12 cellular contexts compared by ENCODE assay signal in genomic region chr2:54429811-54430600, GRCh38. TPM values are rescaled to one million over a fixed set of nuclear protein-coding genes. Genes with fewer than 3 reads are reported as not detected.
DNase-seq lines count a peak whose midpoint lies in the region; ATAC-seq and TF ChIP-seq lines count a peak whose summit lies in the region.
"Had no signal": no experiment of that assay in that cellular context is flagged by ENCODE, and none has a peak within 500 bp of the region (broad histone marks: within the 10 kb centered on the region; RNA-seq: fewer than 3 reads in every experiment).

No MANE protein-coding gene starts in this region.

- CTCF ChIA-PET in HCT116 (lab: Charles Lee), result no interaction called here
- CTCF ChIA-PET in activated CD4-positive, alpha-beta memory T cell treated with anti-CD3 and anti-CD28 coated beads for 36 hours (lab: Charles Lee), result no interaction called here

- no peak for TF ChIP-seq POLR2A in HCT116 (IDR thresholded peaks at IDR 0.05; ENCODE audit: borderline replicate concordance, extremely low read depth, insufficient read depth, insufficient read length)

- no peak for TF ChIP-seq CTCF in HCT116 (IDR thresholded peaks at IDR 0.05 in 2 of 3, conservative IDR thresholded peaks at IDR 0.05 in 1 of 3; ENCODE audit: borderline replicate concordance in 1 of 3, insufficient read depth in 1 of 3, low read depth in 2 of 3, low read length in 2 of 3)
- no peak for TF ChIP-seq CTCF in hepatocyte (IDR thresholded peaks at IDR 0.05; ENCODE audit: poor library complexity)

- H3K9ac ChIP-seq in HCT116 (ENCODE audit: low read length), result no peak overlapping the region
- H3K9ac ChIP-seq: GM23248 had no signal

- H3K4me3 ChIP-seq in HCT116 (replicated peaks in 1 of 2; ENCODE audit: low read depth in 1 of 2, low read length in 2 of 2) (no peak overlapping the region), hepatocyte (no peak overlapping the region), skin epidermis (no peak overlapping the region)

- H3K4me3 Mint-ChIP-seq in activated CD4-positive, alpha-beta memory T cell treated with anti-CD3 and anti-CD28 coated beads for 36 hours, result no peak overlapping the region

- no peaks in the 10 kb centered on the region for H3K36me3 ChIP-seq in HCT116 (ENCODE audit: control insufficient read depth in 1 of 2, insufficient read depth in 2 of 2, low read length in 2 of 2)
- no peaks in the 10 kb centered on the region for H3K36me3 ChIP-seq in hepatocyte (replicated peaks; ENCODE audit: insufficient read depth, low read depth)
- H3K36me3 ChIP-seq: neutrophil had no signal

- H3K4me1 ChIP-seq in HCT116 (ENCODE audit: control insufficient read depth in 1 of 2, insufficient read depth in 2 of 2, low read length in 2 of 2) (no peaks in the 10 kb centered on the region), hepatocyte (ENCODE audit: insufficient read depth) (no peaks in the 10 kb centered on the region)

- H3K9me2 ChIP-seq in HCT116 (ENCODE audit: insufficient read depth) (no peaks in the 10 kb centered on the region), hepatocyte (replicated peaks; ENCODE audit: insufficient read depth) (no peaks in the 10 kb centered on the region)

- H3K27ac ChIP-seq in HCT116 (ENCODE audit: low read depth, low read length), result no peak overlapping the region
- peak overlapping the region; percentile 34 for H3K27ac ChIP-seq in hepatocyte
- H3K27ac ChIP-seq in skin epidermis, result peak overlapping the region in 17 of 21 experiments; percentile 7 to 80 (median 56)
- H3K27ac ChIP-seq: neutrophil had no signal

- H3K36me3 Mint-ChIP-seq in activated CD4-positive, alpha-beta memory T cell treated with anti-CD3 and anti-CD28 coated beads for 36 hours, result no peaks in the 10 kb centered on the region

- H3K4me1 Mint-ChIP-seq in activated CD4-positive, alpha-beta memory T cell treated with anti-CD3 and anti-CD28 coated beads for 36 hours (ENCODE audit: low read depth), result peaks cover 6% of the 10 kb centered on the region

- no peak overlapping the region for H2AFZ ChIP-seq in HCT116 (ENCODE audit: low read depth, low read length, poor library complexity, severe bottlenecking)
- H2AFZ ChIP-seq in hepatocyte, result no peak overlapping the region
- H2AFZ ChIP-seq: GM23248 had no signal

- H3K9me3 Mint-ChIP-seq in activated CD4-positive, alpha-beta memory T cell treated with anti-CD3 and anti-CD28 coated beads for 36 hours, result no peaks in the 10 kb centered on the region

- RAD21 ChIA-PET in HCT116 (lab: Charles Lee; ENCODE audit: low non-redundant PET in 1 of 2, low total read pairs in 2 of 2, uncharacterized antibody in 2 of 2, unreplicated experiment in 2 of 2), result no interaction called here

- no peaks in the 10 kb centered on the region for H3K79me2 ChIP-seq in HCT116 (ENCODE audit: insufficient read depth, low read length)
- no peaks in the 10 kb centered on the region for H3K79me2 ChIP-seq in hepatocyte

- H3K9me3 ChIP-seq in HCT116 (ENCODE audit: control insufficient read depth in 1 of 2, insufficient read depth in 1 of 2, low read depth in 1 of 2, low read length in 2 of 2), result no peaks in the 10 kb centered on the region
- no peaks in the 10 kb centered on the region for H3K9me3 ChIP-seq in hepatocyte (ENCODE audit: low read depth)
- H3K9me3 ChIP-seq: neutrophil had no signal

- H4K20me1 ChIP-seq in HCT116 (ENCODE audit: insufficient read depth), result no peaks in the 10 kb centered on the region
- no peaks in the 10 kb centered on the region for H4K20me1 ChIP-seq in hepatocyte (ENCODE audit: insufficient read depth, poor library complexity, severe bottlenecking)

- H3K27me3 ChIP-seq in HCT116 (ENCODE audit: insufficient read depth, low read length) (no peaks in the 10 kb centered on the region), hepatocyte (no peaks in the 10 kb centered on the region)

- POLR2A ChIA-PET in HCT116 (lab: Charles Lee), result no interaction called here
- POLR2A ChIA-PET in activated CD4-positive, alpha-beta memory T cell treated with anti-CD3 and anti-CD28 coated beads for 36 hours (lab: Charles Lee), result no interaction called here

- 89% methylated on average over 13 of the region's 13 CpGs for WGBS in hepatocyte (ENCODE audit: low lambda C conversion rate, missing lambda C conversion rate)

- peak; percentile 50; the same call in 1 of the 2 replicates for ATAC-seq in HCT116
- ATAC-seq in HG03442 (IDR thresholded peaks at IDR 0.05; ENCODE audit: unreplicated experiment), result no peak

- no peak for TF ChIP-seq RAD21 in HCT116 (IDR thresholded peaks at IDR 0.05; ENCODE audit: low read depth)

- H3K27me3 Mint-ChIP-seq in activated CD4-positive, alpha-beta memory T cell treated with anti-CD3 and anti-CD28 coated beads for 36 hours, result no peaks in the 10 kb centered on the region

- intact Hi-C loops in HCT116 (cut with micrococcal nuclease), result no loop called here
- intact Hi-C loops in activated CD4-positive, alpha-beta memory T cell treated with anti-CD3 and anti-CD28 coated beads for 36 hours (cut with micrococcal nuclease), result no loop called here

- no peak overlapping the region for H3K27ac Mint-ChIP-seq in activated CD4-positive, alpha-beta memory T cell treated with anti-CD3 and anti-CD28 coated beads for 36 hours

- H3K4me2 ChIP-seq in HCT116 (ENCODE audit: low read length) (no peak overlapping the region), hepatocyte (no peak overlapping the region)

- BruUV-seq in HCT116 (replicated peaks; lab: Mats Ljungman, UMichigan), result no TSS peak

- DNase-seq in HCT116 (ENCODE audit: low read depth, low spot score), result no peak
- peak; percentile 13 for DNase-seq in activated CD4-positive, alpha-beta memory T cell treated with anti-CD3 and anti-CD28 coated beads for 36 hours
- no peak for DNase-seq in hepatocyte (ENCODE audit: low spot score)
- no peak for DNase-seq in SIG-M5 (lab: John Stamatoyannopoulos, UW)
- DNase-seq in NCI-H345 (lab: John Stamatoyannopoulos, UW), result no peak
- DNase-seq in NCI-H1694 (lab: John Stamatoyannopoulos, UW), result no peak
- DNase-seq: activated CD8-positive, alpha-beta memory T cell treated with anti-CD3 and anti-CD28 coated beads, Interleukin-2, amount 50 U/mL, for 4 hours; NCI-H524 treated with DMSO at 0.1 percent for 48 hours had no signal

TF ChIP-seq in HCT116, 20 proteins besides CTCF, POLR2A, EP300 and RAD21:
- TF ChIP-seq ATF3 (IDR thresholded peaks at IDR 0.05) (no peak), TCF7L2 (IDR thresholded peaks at IDR 0.05; ENCODE audit: borderline replicate concordance, extremely low read depth, insufficient read depth, insufficient read length) (no peak), EZH2 (IDR thresholded peaks at IDR 0.05) (no peak), FOSL1 (IDR thresholded peaks at IDR 0.05; ENCODE audit: low read depth) (no peak), POLR2AphosphoS5 (IDR thresholded peaks at IDR 0.05; ENCODE audit: low read depth, low read length) (no peak), ZFX (IDR thresholded peaks at IDR 0.05) (no peak), EGR1 (IDR thresholded peaks at IDR 0.05; ENCODE audit: low read depth) (no peak), MAX (IDR thresholded peaks at IDR 0.05) (no peak), CEBPB (IDR thresholded peaks at IDR 0.05; ENCODE audit: low read depth) (no peak)
TF ChIP-seq in HCT116: peak in this region for 0.

RNA-seq across cellular contexts. Expression of gene SPTBN1, which starts 26.1 kb away (rescaled TPM):
- total RNA-seq in HCT116 (2021; ENCODE audit: unreplicated experiment) (84.4 TPM), hepatocyte (324 and 341 TPM in 2 replicates)
- polyA plus RNA-seq in HCT116 (2012), result 36.1 and 41.4 TPM in 2 replicates
- 10 to 100 TPM; 67.5 to 68.1 TPM for total RNA-seq in activated CD4-positive, alpha-beta memory T cell treated with anti-CD3 and anti-CD28 coated beads for 36 hours
- 122 and 124 TPM in 2 replicates for polyA plus RNA-seq in hepatocyte
